In genomic region chr12:2879853-2880252, GRCh38 we compare ENCODE assay signal across 18 cellular contexts. TPM values are rescaled to one million over a fixed set of nuclear protein-coding genes. Genes with fewer than 3 reads are reported as not detected.
DNase-seq lines count a peak whose midpoint lies in the region; ATAC-seq and TF ChIP-seq lines count a peak whose summit lies in the region.
"Had no signal": no experiment of that assay in that cellular context is flagged by ENCODE, and none has a peak within 500 bp of the region (broad histone marks: within the 10 kb centered on the region; RNA-seq: fewer than 3 reads in every experiment).

No MANE protein-coding gene starts in this region.

- no peak for ATAC-seq in CD8-positive, alpha-beta T cell
- no peak for ATAC-seq in naive thymus-derived CD4-positive, alpha-beta T cell
- ATAC-seq: A549, PC-3 had no signal

- peaks cover 22% of the 10 kb centered on the region for H3K4me1 ChIP-seq in CD8-positive, alpha-beta T cell (ENCODE audit: insufficient read depth, low read length)
- H3K4me1 ChIP-seq in naive thymus-derived CD4-positive, alpha-beta T cell (ENCODE audit: control insufficient read depth in 2 of 2, insufficient read depth in 2 of 2, low read length in 2 of 2): peaks cover 10 to 14% of the 10 kb centered on the region in 2 donors
- H3K4me1 ChIP-seq in Peyer's patch: peaks cover 0 to 16% (median 5%) of the 10 kb centered on the region in 4 donors

- TF ChIP-seq POLR2A in Peyer's patch (IDR thresholded peaks at IDR 0.05): no peak

- POLR2A ChIA-PET in CD8-positive, alpha-beta T cell (lab: Charles Lee): no interaction called here
- POLR2A ChIA-PET in activated CD4-positive, alpha-beta memory T cell treated with anti-CD3 and anti-CD28 coated beads, Interleukin-2, amount 10 ng/mL, durations not matched to agents 7 days and 5 days (lab: Charles Lee): interaction anchor here (1.1 to 5.4 kb wide), 4 partner anchors 11 to 188 kb away, joined by 3 to 99 read pairs (median 4); partner anchors contain the start of gene TULP3
- POLR2A ChIA-PET in naive thymus-derived CD4-positive, alpha-beta T cell (lab: Charles Lee): interaction anchor here (1.1 to 2.5 kb wide), 2 partner anchors 8 to 10 kb away, joined by 3 to 12 read pairs; partner anchors contain the start of gene TULP3

- H3K27me3 Mint-ChIP-seq in activated CD4-positive, alpha-beta T cell treated with anti-CD3 and anti-CD28 coated beads, Interleukin-2, amount 10 ng/mL, durations not matched to agents 24 days and 14 days: no peaks in the 10 kb centered on the region
- H3K27me3 Mint-ChIP-seq in CD8-positive, alpha-beta T cell (ENCODE audit: low read depth): no peaks in the 10 kb centered on the region
- H3K27me3 Mint-ChIP-seq in activated CD4-positive, alpha-beta memory T cell treated with anti-CD3 and anti-CD28 coated beads, Interleukin-2, amount 10 ng/mL, durations not matched to agents 7 days and 5 days: no peaks in the 10 kb centered on the region
- H3K27me3 Mint-ChIP-seq in naive thymus-derived CD4-positive, alpha-beta T cell: no peaks in the 10 kb centered on the region

- no peaks in the 10 kb centered on the region for H3K9me3 Mint-ChIP-seq in activated CD4-positive, alpha-beta T cell treated with anti-CD3 and anti-CD28 coated beads, Interleukin-2, amount 10 ng/mL, durations not matched to agents 24 days and 14 days
- H3K9me3 Mint-ChIP-seq in CD8-positive, alpha-beta T cell: no peaks in the 10 kb centered on the region
- H3K9me3 Mint-ChIP-seq in activated CD4-positive, alpha-beta memory T cell treated with anti-CD3 and anti-CD28 coated beads, Interleukin-2, amount 10 ng/mL, durations not matched to agents 7 days and 5 days: no peaks in the 10 kb centered on the region
- no peaks in the 10 kb centered on the region for H3K9me3 Mint-ChIP-seq in naive thymus-derived CD4-positive, alpha-beta T cell

- H3K36me3 Mint-ChIP-seq in activated CD4-positive, alpha-beta T cell treated with anti-CD3 and anti-CD28 coated beads, Interleukin-2, amount 10 ng/mL, durations not matched to agents 24 days and 14 days (ENCODE audit: low read depth): peaks cover 37% of the 10 kb centered on the region
- H3K36me3 Mint-ChIP-seq in CD8-positive, alpha-beta T cell: peaks cover 25% of the 10 kb centered on the region
- peaks cover 45% of the 10 kb centered on the region for H3K36me3 Mint-ChIP-seq in activated CD4-positive, alpha-beta memory T cell treated with anti-CD3 and anti-CD28 coated beads, Interleukin-2, amount 10 ng/mL, durations not matched to agents 7 days and 5 days (ENCODE audit: low read depth)
- H3K36me3 Mint-ChIP-seq in naive thymus-derived CD4-positive, alpha-beta T cell: peaks cover 0 to 28% (median 4%) of the 10 kb centered on the region in 5 donors

- no peak for TF ChIP-seq CTCF in CD8-positive, alpha-beta T cell (IDR thresholded peaks at IDR 0.05)
- TF ChIP-seq CTCF in Peyer's patch (IDR thresholded peaks at IDR 0.05): no peak

- peaks cover 50% of the 10 kb centered on the region for H3K4me1 Mint-ChIP-seq in activated CD4-positive, alpha-beta T cell treated with anti-CD3 and anti-CD28 coated beads, Interleukin-2, amount 10 ng/mL, durations not matched to agents 24 days and 14 days
- H3K4me1 Mint-ChIP-seq in CD8-positive, alpha-beta T cell (ENCODE audit: low read depth): peaks cover 41% of the 10 kb centered on the region
- peaks cover 53% of the 10 kb centered on the region for H3K4me1 Mint-ChIP-seq in activated CD4-positive, alpha-beta memory T cell treated with anti-CD3 and anti-CD28 coated beads, Interleukin-2, amount 10 ng/mL, durations not matched to agents 7 days and 5 days
- H3K4me1 Mint-ChIP-seq in naive thymus-derived CD4-positive, alpha-beta T cell: peaks cover 21 to 57% (median 50%) of the 10 kb centered on the region in 7 donors

- peak; percentile 70 for DNase-seq in activated CD4-positive, alpha-beta T cell treated with anti-CD3 and anti-CD28 coated beads, Interleukin-2, amount 10 ng/mL, durations not matched to agents 24 days and 14 days
- DNase-seq in activated CD4-positive, alpha-beta T cell treated with anti-CD3 and anti-CD28 coated beads, Interleukin-2, amount 50 U/mL, for 48 hours: no peak
- DNase-seq in CD8-positive, alpha-beta T cell: no peak
- peak; percentile 29 for DNase-seq in activated CD4-positive, alpha-beta memory T cell treated with anti-CD3 and anti-CD28 coated beads, Interleukin-2, amount 10 ng/mL, durations not matched to agents 7 days and 5 days
- DNase-seq in naive thymus-derived CD4-positive, alpha-beta T cell: no peak
- no peak for DNase-seq in NCI-H69 (lab: John Stamatoyannopoulos, UW)
- DNase-seq in Peyer's patch: no peak
- DNase-seq in foreskin melanocyte: no peak
- DNase-seq: kidney glomerular epithelial cell, mesendoderm, NCI-H1436 treated with DMSO at 0.1 percent for 48 hours, NCI-H774, PC-3, T1000 had no signal

- intact Hi-C loops in activated CD4-positive, alpha-beta T cell treated with anti-CD3 and anti-CD28 coated beads, Interleukin-2, amount 10 ng/mL, durations not matched to agents 24 days and 14 days (cut with micrococcal nuclease): loop anchor here (5.0 kb wide), 1 partner anchor 188 kb away; no protein-coding TSS in a partner anchor
- intact Hi-C loops in CD8-positive, alpha-beta T cell (cut with DNase I, micrococcal nuclease): loop anchor here (5.0 to 10.0 kb wide), 6 partner anchors 83 to 1075 kb away; partner anchors contain the start of genes TSPAN9 (in 2 of the 2) and DCP1B (in 1 of the 2)
- intact Hi-C loops in naive thymus-derived CD4-positive, alpha-beta T cell (cut with micrococcal nuclease): loop anchor here in 1 of 2 donors (5.0 kb wide), 2 partner anchors 188 to 872 kb away; partner anchors contain the start of gene CRACR2A

- H3K27me3 ChIP-seq in CD8-positive, alpha-beta T cell (ENCODE audit: insufficient read depth, low read length): no peaks in the 10 kb centered on the region
- no peaks in the 10 kb centered on the region for H3K27me3 ChIP-seq in naive thymus-derived CD4-positive, alpha-beta T cell (ENCODE audit: control insufficient read depth in 2 of 2, insufficient read depth in 2 of 2, low read length in 2 of 2)
- H3K27me3 ChIP-seq in Peyer's patch: no peaks in the 10 kb centered on the region
- H3K27me3 ChIP-seq: thyroid gland had no signal

- CTCF ChIA-PET in CD8-positive, alpha-beta T cell (lab: Charles Lee): interaction anchor here (1.4 to 2.2 kb wide), 3 partner anchors 10 to 197 kb away, joined by 3 to 6 read pairs (median 5); partner anchors contain the start of gene TULP3
- CTCF ChIA-PET in activated CD4-positive, alpha-beta memory T cell treated with anti-CD3 and anti-CD28 coated beads, Interleukin-2, amount 10 ng/mL, durations not matched to agents 7 days and 5 days (lab: Charles Lee): interaction anchor here (0.9 kb wide), 1 partner anchor 11 kb away, joined by 3 read pairs; the partner anchor contains the start of gene TULP3
- CTCF ChIA-PET in naive thymus-derived CD4-positive, alpha-beta T cell (lab: Charles Lee): no interaction called here

- peak overlapping the region; percentile 87 for H3K4me3 Mint-ChIP-seq in activated CD4-positive, alpha-beta T cell treated with anti-CD3 and anti-CD28 coated beads, Interleukin-2, amount 10 ng/mL, durations not matched to agents 24 days and 14 days
- peak overlapping the region; percentile 9 for H3K4me3 Mint-ChIP-seq in CD8-positive, alpha-beta T cell
- H3K4me3 Mint-ChIP-seq in activated CD4-positive, alpha-beta memory T cell treated with anti-CD3 and anti-CD28 coated beads, Interleukin-2, amount 10 ng/mL, durations not matched to agents 7 days and 5 days: peak overlapping the region; percentile 83
- H3K4me3 Mint-ChIP-seq in naive thymus-derived CD4-positive, alpha-beta T cell: peak overlapping the region; percentile 28 to 99 (median 73)

- H3K4me3 ChIP-seq in CD8-positive, alpha-beta T cell (ENCODE audit: low read depth, low read length): no peak overlapping the region
- H3K4me3 ChIP-seq in naive thymus-derived CD4-positive, alpha-beta T cell (ENCODE audit: low read length): no peak overlapping the region
- no peak overlapping the region for H3K4me3 ChIP-seq in Peyer's patch
- H3K4me3 ChIP-seq: A549, thyroid gland had no signal

- no peak overlapping the region for H3K27ac ChIP-seq in CD8-positive, alpha-beta T cell (ENCODE audit: low read depth, low read length)
- no peak overlapping the region for H3K27ac ChIP-seq in naive thymus-derived CD4-positive, alpha-beta T cell (ENCODE audit: low read depth, low read length)
- no peak overlapping the region for H3K27ac ChIP-seq in Peyer's patch
- H3K27ac ChIP-seq: A549, thyroid gland had no signal

- no peaks in the 10 kb centered on the region for H3K9me3 ChIP-seq in CD8-positive, alpha-beta T cell (ENCODE audit: low read length)
- no peaks in the 10 kb centered on the region for H3K9me3 ChIP-seq in naive thymus-derived CD4-positive, alpha-beta T cell (ENCODE audit: control insufficient read depth in 2 of 3, low read length in 3 of 3)
- no peaks in the 10 kb centered on the region for H3K9me3 ChIP-seq in Peyer's patch
- H3K9me3 ChIP-seq: A549, thyroid gland had no signal

- H3K27ac Mint-ChIP-seq in activated CD4-positive, alpha-beta T cell treated with anti-CD3 and anti-CD28 coated beads, Interleukin-2, amount 10 ng/mL, durations not matched to agents 24 days and 14 days: peak overlapping the region; percentile 78
- H3K27ac Mint-ChIP-seq in CD8-positive, alpha-beta T cell: no peak overlapping the region
- H3K27ac Mint-ChIP-seq in activated CD4-positive, alpha-beta memory T cell treated with anti-CD3 and anti-CD28 coated beads, Interleukin-2, amount 10 ng/mL, durations not matched to agents 7 days and 5 days: peak overlapping the region; percentile 90
- H3K27ac Mint-ChIP-seq in naive thymus-derived CD4-positive, alpha-beta T cell: peak overlapping the region in 5 of 9 donors; percentile 6 to 99 (median 65)

- no peaks in the 10 kb centered on the region for H3K36me3 ChIP-seq in CD8-positive, alpha-beta T cell (ENCODE audit: insufficient read depth, low read length)
- H3K36me3 ChIP-seq in naive thymus-derived CD4-positive, alpha-beta T cell (ENCODE audit: control insufficient read depth in 2 of 3, insufficient read depth in 3 of 3, low read length in 3 of 3): peaks cover 0 to 7% (median 0%) of the 10 kb centered on the region in 3 experiments
- no peaks in the 10 kb centered on the region for H3K36me3 ChIP-seq in Peyer's patch
- H3K36me3 ChIP-seq: thyroid gland had no signal

RNA-seq across cellular contexts. Expression of gene RHNO1, which starts 2.8 kb away (rescaled TPM):
- 47.2 and 48.1 TPM in 2 replicates for total RNA-seq in activated CD4-positive, alpha-beta T cell treated with anti-CD3 and anti-CD28 coated beads, Interleukin-2, amount 10 ng/mL, durations not matched to agents 24 days and 14 days
- 10 to 100 TPM; 22.4 to 24.4 TPM for total RNA-seq in CD8-positive, alpha-beta T cell
- 10 to 100 TPM; 65.3 to 70.6 TPM for total RNA-seq in activated CD4-positive, alpha-beta memory T cell treated with anti-CD3 and anti-CD28 coated beads, Interleukin-2, amount 10 ng/mL, durations not matched to agents 7 days and 5 days
- 10 to 100 TPM; 13.7 to 44.3 (median 28.7) TPM for total RNA-seq in naive thymus-derived CD4-positive, alpha-beta T cell
- 10 to 100 TPM; 49.4 to 53.6 TPM for polyA plus RNA-seq in naive thymus-derived CD4-positive, alpha-beta T cell
- total RNA-seq in Peyer's patch: 10 to 100 TPM in 3 of 4 donors, 1 to 10 TPM in 1; 5.8 to 23.0 (median 17.8) TPM

RNA-seq across cellular contexts. Expression of gene FOXM1, which starts 2.9 kb away (rescaled TPM):
- 73.7 and 74.0 TPM in 2 replicates for total RNA-seq in activated CD4-positive, alpha-beta T cell treated with anti-CD3 and anti-CD28 coated beads, Interleukin-2, amount 10 ng/mL, durations not matched to agents 24 days and 14 days
- under 1 TPM; 0.83 to 0.95 TPM for total RNA-seq in CD8-positive, alpha-beta T cell
- total RNA-seq in activated CD4-positive, alpha-beta memory T cell treated with anti-CD3 and anti-CD28 coated beads, Interleukin-2, amount 10 ng/mL, durations not matched to agents 7 days and 5 days: 100 to 1,000 TPM; 102 to 109 TPM
- total RNA-seq in naive thymus-derived CD4-positive, alpha-beta T cell: 10 to 100 TPM in 1 of 5 experiments, 1 to 10 TPM in 1, under 1 TPM in 2, not detected in 1; 0.35 to 77.2 (median 0.82) TPM
- not detected for polyA plus RNA-seq in naive thymus-derived CD4-positive, alpha-beta T cell
- 10 to 100 TPM in 2 of 4 donors, 1 to 10 TPM in 2; 6.4 to 31.4 (median 11.2) TPM for total RNA-seq in Peyer's patch

RNA-seq across cellular contexts. Expression of gene TULP3, which starts 10.8 kb away (rescaled TPM):
- total RNA-seq in activated CD4-positive, alpha-beta T cell treated with anti-CD3 and anti-CD28 coated beads, Interleukin-2, amount 10 ng/mL, durations not matched to agents 24 days and 14 days: 7.6 and 7.8 TPM in 2 replicates
- total RNA-seq in CD8-positive, alpha-beta T cell: 1 to 10 TPM; 2.7 to 3.0 TPM
- total RNA-seq in activated CD4-positive, alpha-beta memory T cell treated with anti-CD3 and anti-CD28 coated beads, Interleukin-2, amount 10 ng/mL, durations not matched to agents 7 days and 5 days: 1 to 10 TPM; 8.4 to 8.8 TPM
- total RNA-seq in naive thymus-derived CD4-positive, alpha-beta T cell: 1 to 10 TPM; 4.7 to 9.6 (median 7.4) TPM
- polyA plus RNA-seq in naive thymus-derived CD4-positive, alpha-beta T cell: 1 to 10 TPM; 4.5 to 6.7 TPM
- 10 to 100 TPM in 3 of 4 donors, 1 to 10 TPM in 1; 7.2 to 63.5 (median 12.6) TPM for total RNA-seq in Peyer's patch

RNA-seq across cellular contexts. Expression of gene TEX52, which starts 23.0 kb away (rescaled TPM):
- total RNA-seq in activated CD4-positive, alpha-beta T cell treated with anti-CD3 and anti-CD28 coated beads, Interleukin-2, amount 10 ng/mL, durations not matched to agents 24 days and 14 days: 0.17 TPM in 1 of 2 replicates, not detected in the other
- not detected for total RNA-seq in CD8-positive, alpha-beta T cell
- under 1 TPM in 1 of 2 experiments, not detected in 1; 0.20 TPM for total RNA-seq in activated CD4-positive, alpha-beta memory T cell treated with anti-CD3 and anti-CD28 coated beads, Interleukin-2, amount 10 ng/mL, durations not matched to agents 7 days and 5 days
- total RNA-seq in naive thymus-derived CD4-positive, alpha-beta T cell: not detected
- not detected for polyA plus RNA-seq in naive thymus-derived CD4-positive, alpha-beta T cell
- 1 to 10 TPM in 1 of 4 donors, not detected in 3; 2.3 TPM for total RNA-seq in Peyer's patch
- total RNA-seq: frontal cortex, PC-3, thyroid gland had no signal
- polyA plus RNA-seq: A549, neural cell had no signal

RNA-seq across cellular contexts. Expression of gene NRIP2, which starts 45.0 kb away (rescaled TPM):
- not detected in 2 replicates for total RNA-seq in activated CD4-positive, alpha-beta T cell treated with anti-CD3 and anti-CD28 coated beads, Interleukin-2, amount 10 ng/mL, durations not matched to agents 24 days and 14 days
- total RNA-seq in CD8-positive, alpha-beta T cell: not detected
- not detected for total RNA-seq in activated CD4-positive, alpha-beta memory T cell treated with anti-CD3 and anti-CD28 coated beads, Interleukin-2, amount 10 ng/mL, durations not matched to agents 7 days and 5 days
- not detected for total RNA-seq in naive thymus-derived CD4-positive, alpha-beta T cell
- polyA plus RNA-seq in naive thymus-derived CD4-positive, alpha-beta T cell: 1 to 10 TPM; 1.6 to 2.0 TPM
- not detected for total RNA-seq in Peyer's patch
- total RNA-seq: frontal cortex, PC-3 had no signal
- polyA plus RNA-seq: A549, neural cell had no signal

Comparison
In these comparisons a context has a peak if more than half of its experiments do, and no peak if none do; other contexts are left out.
1. DNase-seq: peak in activated CD4-positive, alpha-beta T cell treated with anti-CD3 and anti-CD28 coated beads, Interleukin-2, amount 10 ng/mL, durations not matched to agents 24 days and 14 days (single experiment) and activated CD4-positive, alpha-beta memory T cell treated with anti-CD3 and anti-CD28 coated beads, Interleukin-2, amount 10 ng/mL, durations not matched to agents 7 days and 5 days (single experiment); none in activated CD4-positive, alpha-beta T cell treated with anti-CD3 and anti-CD28 coated beads, Interleukin-2, amount 50 U/mL, for 48 hours (0 of 2), CD8-positive, alpha-beta T cell (0 of 7), naive thymus-derived CD4-positive, alpha-beta T cell (0 of 9), NCI-H69 (single experiment), Peyer's patch (0 of 3) and foreskin melanocyte (single experiment).
2. H3K4me3 Mint-ChIP-seq: peak in every context shown above with its lines; median percentile 87 in activated CD4-positive, alpha-beta T cell treated with anti-CD3 and anti-CD28 coated beads, Interleukin-2, amount 10 ng/mL, durations not matched to agents 24 days and 14 days; 83 in activated CD4-positive, alpha-beta memory T cell treated with anti-CD3 and anti-CD28 coated beads, Interleukin-2, amount 10 ng/mL, durations not matched to agents 7 days and 5 days; 73 in naive thymus-derived CD4-positive, alpha-beta T cell; 9 in CD8-positive, alpha-beta T cell.